Comparison of ENCODE assay signal across 1 cellular context in the genomic region with DNA sequence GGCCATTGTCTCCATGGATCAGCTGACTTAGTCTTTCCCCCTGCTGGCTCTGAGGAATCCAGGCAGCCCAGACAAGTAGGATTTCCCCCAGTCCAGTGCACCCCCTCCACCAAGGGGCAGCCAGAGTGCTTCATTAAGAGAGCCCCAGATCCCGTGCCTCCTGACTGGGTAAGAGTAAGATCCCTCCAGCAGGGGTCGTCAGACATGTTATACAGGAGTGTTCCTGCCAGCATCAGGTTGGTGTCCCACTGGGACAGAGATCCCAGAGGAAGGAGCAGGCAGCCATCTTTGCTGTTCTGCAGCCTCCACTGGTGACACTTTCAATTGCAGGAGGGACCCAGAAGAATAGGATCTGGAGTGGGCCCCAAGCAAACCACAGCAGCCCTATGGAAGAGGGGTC.
TF ChIP-seq lines count a peak whose summit lies in the region.

No MANE protein-coding gene starts in this region.

TF ChIP-seq in GM12878, 131 proteins besides CTCF, POLR2A, EP300 and RAD21 (continued from another document):
- TF ChIP-seq, protein P1, sequence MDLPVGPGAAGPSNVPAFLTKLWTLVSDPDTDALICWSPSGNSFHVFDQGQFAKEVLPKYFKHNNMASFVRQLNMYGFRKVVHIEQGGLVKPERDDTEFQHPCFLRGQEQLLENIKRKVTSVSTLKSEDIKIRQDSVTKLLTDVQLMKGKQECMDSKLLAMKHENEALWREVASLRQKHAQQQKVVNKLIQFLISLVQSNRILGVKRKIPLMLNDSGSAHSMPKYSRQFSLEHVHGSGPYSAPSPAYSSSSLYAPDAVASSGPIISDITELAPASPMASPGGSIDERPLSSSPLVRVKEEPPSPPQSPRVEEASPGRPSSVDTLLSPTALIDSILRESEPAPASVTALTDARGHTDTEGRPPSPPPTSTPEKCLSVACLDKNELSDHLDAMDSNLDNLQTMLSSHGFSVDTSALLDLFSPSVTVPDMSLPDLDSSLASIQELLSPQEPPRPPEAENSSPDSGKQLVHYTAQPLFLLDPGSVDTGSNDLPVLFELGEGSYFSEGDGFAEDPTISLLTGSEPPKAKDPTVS (IDR thresholded peaks at IDR 0.05; ENCODE audit: low read depth, low read length) = no peak
- TF ChIP-seq HDAC6 (IDR thresholded peaks at IDR 0.05; ENCODE audit: unreplicated experiment) = no peak
- no peak for TF ChIP-seq BMI1 (IDR thresholded peaks at IDR 0.05; ENCODE audit: borderline replicate concordance)
- TF ChIP-seq FOXM1 (IDR thresholded peaks at IDR 0.05; ENCODE audit: low read depth, low read length) = no peak
- no peak for TF ChIP-seq CUX1 (IDR thresholded peaks at IDR 0.05; ENCODE audit: insufficient replicate concordance, low read depth, low read length)
- no peak for TF ChIP-seq HDAC2 (IDR thresholded peaks at IDR 0.05)
- TF ChIP-seq, protein P2, sequence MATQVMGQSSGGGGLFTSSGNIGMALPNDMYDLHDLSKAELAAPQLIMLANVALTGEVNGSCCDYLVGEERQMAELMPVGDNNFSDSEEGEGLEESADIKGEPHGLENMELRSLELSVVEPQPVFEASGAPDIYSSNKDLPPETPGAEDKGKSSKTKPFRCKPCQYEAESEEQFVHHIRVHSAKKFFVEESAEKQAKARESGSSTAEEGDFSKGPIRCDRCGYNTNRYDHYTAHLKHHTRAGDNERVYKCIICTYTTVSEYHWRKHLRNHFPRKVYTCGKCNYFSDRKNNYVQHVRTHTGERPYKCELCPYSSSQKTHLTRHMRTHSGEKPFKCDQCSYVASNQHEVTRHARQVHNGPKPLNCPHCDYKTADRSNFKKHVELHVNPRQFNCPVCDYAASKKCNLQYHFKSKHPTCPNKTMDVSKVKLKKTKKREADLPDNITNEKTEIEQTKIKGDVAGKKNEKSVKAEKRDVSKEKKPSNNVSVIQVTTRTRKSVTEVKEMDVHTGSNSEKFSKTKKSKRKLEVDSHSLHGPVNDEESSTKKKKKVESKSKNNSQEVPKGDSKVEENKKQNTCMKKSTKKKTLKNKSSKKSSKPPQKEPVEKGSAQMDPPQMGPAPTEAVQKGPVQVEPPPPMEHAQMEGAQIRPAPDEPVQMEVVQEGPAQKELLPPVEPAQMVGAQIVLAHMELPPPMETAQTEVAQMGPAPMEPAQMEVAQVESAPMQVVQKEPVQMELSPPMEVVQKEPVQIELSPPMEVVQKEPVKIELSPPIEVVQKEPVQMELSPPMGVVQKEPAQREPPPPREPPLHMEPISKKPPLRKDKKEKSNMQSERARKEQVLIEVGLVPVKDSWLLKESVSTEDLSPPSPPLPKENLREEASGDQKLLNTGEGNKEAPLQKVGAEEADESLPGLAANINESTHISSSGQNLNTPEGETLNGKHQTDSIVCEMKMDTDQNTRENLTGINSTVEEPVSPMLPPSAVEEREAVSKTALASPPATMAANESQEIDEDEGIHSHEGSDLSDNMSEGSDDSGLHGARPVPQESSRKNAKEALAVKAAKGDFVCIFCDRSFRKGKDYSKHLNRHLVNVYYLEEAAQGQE (IDR thresholded peaks at IDR 0.05; ENCODE audit: low read depth, low read length) = no peak
- TF ChIP-seq BCL11A (IDR thresholded peaks at IDR 0.05; ENCODE audit: low read depth, low read length) = no peak
- no peak for TF ChIP-seq TCF12 (IDR thresholded peaks at IDR 0.05; ENCODE audit: low read depth, low read length)
- TF ChIP-seq IKZF1 (conservative IDR thresholded peaks at IDR 0.05) = no peak
- no peak for TF ChIP-seq PKNOX1 (IDR thresholded peaks at IDR 0.05)
- TF ChIP-seq, protein P3, sequence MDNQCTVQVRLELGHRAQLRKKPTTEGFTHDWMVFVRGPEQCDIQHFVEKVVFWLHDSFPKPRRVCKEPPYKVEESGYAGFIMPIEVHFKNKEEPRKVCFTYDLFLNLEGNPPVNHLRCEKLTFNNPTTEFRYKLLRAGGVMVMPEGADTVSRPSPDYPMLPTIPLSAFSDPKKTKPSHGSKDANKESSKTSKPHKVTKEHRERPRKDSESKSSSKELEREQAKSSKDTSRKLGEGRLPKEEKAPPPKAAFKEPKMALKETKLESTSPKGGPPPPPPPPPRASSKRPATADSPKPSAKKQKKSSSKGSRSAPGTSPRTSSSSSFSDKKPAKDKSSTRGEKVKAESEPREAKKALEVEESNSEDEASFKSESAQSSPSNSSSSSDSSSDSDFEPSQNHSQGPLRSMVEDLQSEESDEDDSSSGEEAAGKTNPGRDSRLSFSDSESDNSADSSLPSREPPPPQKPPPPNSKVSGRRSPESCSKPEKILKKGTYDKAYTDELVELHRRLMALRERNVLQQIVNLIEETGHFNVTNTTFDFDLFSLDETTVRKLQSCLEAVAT (IDR thresholded peaks at IDR 0.05) = no peak
